In genomic region chr20:38601216-38602184, GRCh38 we compare ENCODE assay signal across 1 cellular context.
A peak's percentile ranks its signal among the peaks of the same experiment; 100 is the strongest.
TF ChIP-seq lines count a peak whose summit lies in the region.

TSS of gene ARHGAP40 (plus strand) at chr20:38601809.

TF ChIP-seq in HepG2, 621 proteins besides CTCF, POLR2A, EP300 and RAD21 (continued from another document and continues in another):
- TF ChIP-seq, protein P1, sequence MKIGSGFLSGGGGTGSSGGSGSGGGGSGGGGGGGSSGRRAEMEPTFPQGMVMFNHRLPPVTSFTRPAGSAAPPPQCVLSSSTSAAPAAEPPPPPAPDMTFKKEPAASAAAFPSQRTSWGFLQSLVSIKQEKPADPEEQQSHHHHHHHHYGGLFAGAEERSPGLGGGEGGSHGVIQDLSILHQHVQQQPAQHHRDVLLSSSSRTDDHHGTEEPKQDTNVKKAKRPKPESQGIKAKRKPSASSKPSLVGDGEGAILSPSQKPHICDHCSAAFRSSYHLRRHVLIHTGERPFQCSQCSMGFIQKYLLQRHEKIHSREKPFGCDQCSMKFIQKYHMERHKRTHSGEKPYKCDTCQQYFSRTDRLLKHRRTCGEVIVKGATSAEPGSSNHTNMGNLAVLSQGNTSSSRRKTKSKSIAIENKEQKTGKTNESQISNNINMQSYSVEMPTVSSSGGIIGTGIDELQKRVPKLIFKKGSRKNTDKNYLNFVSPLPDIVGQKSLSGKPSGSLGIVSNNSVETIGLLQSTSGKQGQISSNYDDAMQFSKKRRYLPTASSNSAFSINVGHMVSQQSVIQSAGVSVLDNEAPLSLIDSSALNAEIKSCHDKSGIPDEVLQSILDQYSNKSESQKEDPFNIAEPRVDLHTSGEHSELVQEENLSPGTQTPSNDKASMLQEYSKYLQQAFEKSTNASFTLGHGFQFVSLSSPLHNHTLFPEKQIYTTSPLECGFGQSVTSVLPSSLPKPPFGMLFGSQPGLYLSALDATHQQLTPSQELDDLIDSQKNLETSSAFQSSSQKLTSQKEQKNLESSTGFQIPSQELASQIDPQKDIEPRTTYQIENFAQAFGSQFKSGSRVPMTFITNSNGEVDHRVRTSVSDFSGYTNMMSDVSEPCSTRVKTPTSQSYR (CRISPR knock-in tag; IDR thresholded peaks at IDR 0.05; ENCODE audit: borderline replicate concordance) = no peak
- peak; percentile 61 for TF ChIP-seq MAX (IDR thresholded peaks at IDR 0.05)
- no peak for TF ChIP-seq CBX2 (IDR thresholded peaks at IDR 0.05; ENCODE audit: low read depth, low read length)
- 0 out of 2 replicates have a peak, but pooled peaks have one; percentile 34 for TF ChIP-seq CBX2 (CRISPR knock-in tag; IDR thresholded peaks at IDR 0.05; ENCODE audit: low read depth)
- TF ChIP-seq ETV5 (CRISPR knock-in tag; IDR thresholded peaks at IDR 0.05; ENCODE audit: borderline replicate concordance) = no peak; the same call in 1 of the 2 replicates
- TF ChIP-seq CCDC6 (CRISPR knock-in tag; IDR thresholded peaks at IDR 0.05) = 0 out of 2 replicates have a peak, but pooled peaks have one; percentile 47
- no peak for TF ChIP-seq LRRFIP1 (CRISPR knock-in tag; conservative IDR thresholded peaks at IDR 0.05)
- TF ChIP-seq ARNT2 (CRISPR knock-in tag; IDR thresholded peaks at IDR 0.05; ENCODE audit: low read depth) = no peak
- TF ChIP-seq GABPA (IDR thresholded peaks at IDR 0.05; ENCODE audit: low read depth, low read length) = no peak
- TF ChIP-seq GABPA (CRISPR knock-in tag; IDR thresholded peaks at IDR 0.05; ENCODE audit: low read depth) = no peak
- no peak for TF ChIP-seq ZNF251 (CRISPR knock-in tag; IDR thresholded peaks at IDR 0.05)
- TF ChIP-seq, protein P2, sequence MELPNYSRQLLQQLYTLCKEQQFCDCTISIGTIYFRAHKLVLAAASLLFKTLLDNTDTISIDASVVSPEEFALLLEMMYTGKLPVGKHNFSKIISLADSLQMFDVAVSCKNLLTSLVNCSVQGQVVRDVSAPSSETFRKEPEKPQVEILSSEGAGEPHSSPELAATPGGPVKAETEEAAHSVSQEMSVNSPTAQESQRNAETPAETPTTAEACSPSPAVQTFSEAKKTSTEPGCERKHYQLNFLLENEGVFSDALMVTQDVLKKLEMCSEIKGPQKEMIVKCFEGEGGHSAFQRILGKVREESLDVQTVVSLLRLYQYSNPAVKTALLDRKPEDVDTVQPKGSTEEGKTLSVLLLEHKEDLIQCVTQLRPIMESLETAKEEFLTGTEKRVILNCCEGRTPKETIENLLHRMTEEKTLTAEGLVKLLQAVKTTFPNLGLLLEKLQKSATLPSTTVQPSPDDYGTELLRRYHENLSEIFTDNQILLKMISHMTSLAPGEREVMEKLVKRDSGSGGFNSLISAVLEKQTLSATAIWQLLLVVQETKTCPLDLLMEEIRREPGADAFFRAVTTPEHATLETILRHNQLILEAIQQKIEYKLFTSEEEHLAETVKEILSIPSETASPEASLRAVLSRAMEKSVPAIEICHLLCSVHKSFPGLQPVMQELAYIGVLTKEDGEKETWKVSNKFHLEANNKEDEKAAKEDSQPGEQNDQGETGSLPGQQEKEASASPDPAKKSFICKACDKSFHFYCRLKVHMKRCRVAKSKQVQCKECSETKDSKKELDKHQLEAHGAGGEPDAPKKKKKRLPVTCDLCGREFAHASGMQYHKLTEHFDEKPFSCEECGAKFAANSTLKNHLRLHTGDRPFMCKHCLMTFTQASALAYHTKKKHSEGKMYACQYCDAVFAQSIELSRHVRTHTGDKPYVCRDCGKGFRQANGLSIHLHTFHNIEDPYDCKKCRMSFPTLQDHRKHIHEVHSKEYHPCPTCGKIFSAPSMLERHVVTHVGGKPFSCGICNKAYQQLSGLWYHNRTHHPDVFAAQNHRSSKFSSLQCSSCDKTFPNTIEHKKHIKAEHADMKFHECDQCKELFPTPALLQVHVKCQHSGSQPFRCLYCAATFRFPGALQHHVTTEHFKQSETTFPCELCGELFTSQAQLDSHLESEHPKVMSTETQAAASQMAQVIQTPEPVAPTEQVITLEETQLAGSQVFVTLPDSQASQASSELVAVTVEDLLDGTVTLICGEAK (IDR thresholded peaks at IDR 0.05) = no peak
- TF ChIP-seq, protein P2 (CRISPR knock-in tag; IDR thresholded peaks at IDR 0.05) = peak; percentile 65; the same call in 1 of the 2 replicates
- 0 out of 2 replicates have a peak, but pooled peaks have one; percentile 36 for TF ChIP-seq ZNF263 (CRISPR knock-in tag; IDR thresholded peaks at IDR 0.05)
- no peak for TF ChIP-seq ZNF577 (CRISPR knock-in tag; IDR thresholded peaks at IDR 0.05; ENCODE audit: borderline replicate concordance, low read depth)
- TF ChIP-seq, protein P3, sequence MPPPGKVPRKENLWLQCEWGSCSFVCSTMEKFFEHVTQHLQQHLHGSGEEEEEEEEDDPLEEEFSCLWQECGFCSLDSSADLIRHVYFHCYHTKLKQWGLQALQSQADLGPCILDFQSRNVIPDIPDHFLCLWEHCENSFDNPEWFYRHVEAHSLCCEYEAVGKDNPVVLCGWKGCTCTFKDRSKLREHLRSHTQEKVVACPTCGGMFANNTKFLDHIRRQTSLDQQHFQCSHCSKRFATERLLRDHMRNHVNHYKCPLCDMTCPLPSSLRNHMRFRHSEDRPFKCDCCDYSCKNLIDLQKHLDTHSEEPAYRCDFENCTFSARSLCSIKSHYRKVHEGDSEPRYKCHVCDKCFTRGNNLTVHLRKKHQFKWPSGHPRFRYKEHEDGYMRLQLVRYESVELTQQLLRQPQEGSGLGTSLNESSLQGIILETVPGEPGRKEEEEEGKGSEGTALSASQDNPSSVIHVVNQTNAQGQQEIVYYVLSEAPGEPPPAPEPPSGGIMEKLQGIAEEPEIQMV (CRISPR knock-in tag; IDR thresholded peaks at IDR 0.05; ENCODE audit: low read depth) = no peak
- no peak for TF ChIP-seq MED1 (CRISPR knock-in tag; IDR thresholded peaks at IDR 0.05)
- no peak for TF ChIP-seq MYPOP (CRISPR knock-in tag; IDR thresholded peaks at IDR 0.05)
- no peak for TF ChIP-seq HNRNPUL1 (IDR thresholded peaks at IDR 0.05; ENCODE audit: low read depth, low read length)
- TF ChIP-seq, protein P4, sequence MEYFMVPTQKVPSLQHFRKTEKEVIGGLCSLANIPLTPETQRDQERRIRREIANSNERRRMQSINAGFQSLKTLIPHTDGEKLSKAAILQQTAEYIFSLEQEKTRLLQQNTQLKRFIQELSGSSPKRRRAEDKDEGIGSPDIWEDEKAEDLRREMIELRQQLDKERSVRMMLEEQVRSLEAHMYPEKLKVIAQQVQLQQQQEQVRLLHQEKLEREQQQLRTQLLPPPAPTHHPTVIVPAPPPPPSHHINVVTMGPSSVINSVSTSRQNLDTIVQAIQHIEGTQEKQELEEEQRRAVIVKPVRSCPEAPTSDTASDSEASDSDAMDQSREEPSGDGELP (IDR thresholded peaks at IDR 0.05; ENCODE audit: borderline replicate concordance, low read depth) = no peak; the same call in 1 of the 2 replicates
- TF ChIP-seq CEBPG (CRISPR knock-in tag; IDR thresholded peaks at IDR 0.05) = no peak
- peak; percentile 57 for TF ChIP-seq ARID4A (CRISPR knock-in tag; IDR thresholded peaks at IDR 0.05; ENCODE audit: borderline replicate concordance)
- TF ChIP-seq HOXA7 (CRISPR knock-in tag; IDR thresholded peaks at IDR 0.05) = no peak
- TF ChIP-seq MLX (CRISPR knock-in tag; IDR thresholded peaks at IDR 0.05) = no peak
- peak; percentile 31; the same call in 1 of the 2 replicates for TF ChIP-seq CBX5 (CRISPR knock-in tag; IDR thresholded peaks at IDR 0.05; ENCODE audit: borderline replicate concordance)
- TF ChIP-seq ZNF775 (CRISPR knock-in tag; IDR thresholded peaks at IDR 0.05; ENCODE audit: borderline replicate concordance) = no peak
- TF ChIP-seq KAT2B (IDR thresholded peaks at IDR 0.05; ENCODE audit: borderline replicate concordance, low read depth, low read length) = no peak
- TF ChIP-seq, protein P5, sequence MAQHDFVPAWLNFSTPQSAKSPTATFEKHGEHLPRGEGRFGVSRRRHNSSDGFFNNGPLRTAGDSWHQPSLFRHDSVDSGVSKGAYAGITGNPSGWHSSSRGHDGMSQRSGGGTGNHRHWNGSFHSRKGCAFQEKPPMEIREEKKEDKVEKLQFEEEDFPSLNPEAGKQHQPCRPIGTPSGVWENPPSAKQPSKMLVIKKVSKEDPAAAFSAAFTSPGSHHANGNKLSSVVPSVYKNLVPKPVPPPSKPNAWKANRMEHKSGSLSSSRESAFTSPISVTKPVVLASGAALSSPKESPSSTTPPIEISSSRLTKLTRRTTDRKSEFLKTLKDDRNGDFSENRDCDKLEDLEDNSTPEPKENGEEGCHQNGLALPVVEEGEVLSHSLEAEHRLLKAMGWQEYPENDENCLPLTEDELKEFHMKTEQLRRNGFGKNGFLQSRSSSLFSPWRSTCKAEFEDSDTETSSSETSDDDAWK (CRISPR knock-in tag; IDR thresholded peaks at IDR 0.05) = no peak
- TF ChIP-seq ZNF34 (CRISPR knock-in tag; IDR thresholded peaks at IDR 0.05; ENCODE audit: borderline replicate concordance) = no peak
